In genomic region chr10:61987537-61987936, GRCh38 we compare ENCODE assay signal across 8 cellular contexts.
DNase-seq lines count a peak whose midpoint lies in the region; ATAC-seq lines count a peak whose summit lies in the region.
"Had no signal": no experiment of that assay in that cellular context is flagged by ENCODE, and none has a peak within 500 bp of the region (broad histone marks: within the 10 kb centered on the region; RNA-seq: fewer than 3 reads in every experiment).

No MANE protein-coding gene starts in this region.

- DNase-seq in DMS79 treated with DMSO at 0.1 percent for 48 hours (lab: John Stamatoyannopoulos, UW) (no peak), left cardiac atrium (no peak)
- DNase-seq in stimulated activated CD4-positive, alpha-beta T cell treated with anti-CD3 and anti-CD28 coated beads, Interleukin-12 subunit alpha, Interleukin-12 subunit beta, amount 100 ng/mL, for 4 hours, result no peak
- DNase-seq: nucleus accumbens had no signal

- peak overlapping the region; percentile 17 for H3K4me3 Mint-ChIP-seq in activated naive CD8-positive, alpha-beta T cell
- H3K4me3 Mint-ChIP-seq in stimulated activated naive CD8-positive, alpha-beta T cell treated with anti-CD3 and anti-CD28 coated beads, Interleukin-15, Interleukin-2, amounts not matched to agents 100 ng/mL and 50 ng/mL, for 24 hours, result peak overlapping the region; percentile 73

- H3K27me3 Mint-ChIP-seq in activated naive CD8-positive, alpha-beta T cell, result no peaks in the 10 kb centered on the region
- no peaks in the 10 kb centered on the region for H3K27me3 Mint-ChIP-seq in stimulated activated naive CD8-positive, alpha-beta T cell treated with anti-CD3 and anti-CD28 coated beads, Interleukin-15, Interleukin-2, amounts not matched to agents 100 ng/mL and 50 ng/mL, for 24 hours

- intact Hi-C loops in left cardiac atrium (cut with DNase I), result no loop called here

- ATAC-seq in GM19395 (IDR thresholded peaks at IDR 0.05; ENCODE audit: unreplicated experiment) (peak; percentile 32), HG02970 (IDR thresholded peaks at IDR 0.05; ENCODE audit: low FRiP score, unreplicated experiment) (peak; percentile 8), left cardiac atrium (no peak)

- H3K9me3 Mint-ChIP-seq in activated naive CD8-positive, alpha-beta T cell (ENCODE audit: low read depth), result no peaks in the 10 kb centered on the region
- no peaks in the 10 kb centered on the region for H3K9me3 Mint-ChIP-seq in stimulated activated naive CD8-positive, alpha-beta T cell treated with anti-CD3 and anti-CD28 coated beads, Interleukin-15, Interleukin-2, amounts not matched to agents 100 ng/mL and 50 ng/mL, for 24 hours

- H3K4me1 Mint-ChIP-seq in activated naive CD8-positive, alpha-beta T cell (ENCODE audit: low read depth), result peaks cover 69% of the 10 kb centered on the region
- H3K4me1 Mint-ChIP-seq in stimulated activated naive CD8-positive, alpha-beta T cell treated with anti-CD3 and anti-CD28 coated beads, Interleukin-15, Interleukin-2, amounts not matched to agents 100 ng/mL and 50 ng/mL, for 24 hours (ENCODE audit: low read depth), result peaks cover 95% of the 10 kb centered on the region

- peak overlapping the region; percentile 97 for H3K27ac Mint-ChIP-seq in activated naive CD8-positive, alpha-beta T cell
- H3K27ac Mint-ChIP-seq in stimulated activated naive CD8-positive, alpha-beta T cell treated with anti-CD3 and anti-CD28 coated beads, Interleukin-15, Interleukin-2, amounts not matched to agents 100 ng/mL and 50 ng/mL, for 24 hours, result peak overlapping the region; percentile 98

- peaks cover 12% of the 10 kb centered on the region for H3K36me3 Mint-ChIP-seq in activated naive CD8-positive, alpha-beta T cell
- peaks cover 51% of the 10 kb centered on the region for H3K36me3 Mint-ChIP-seq in stimulated activated naive CD8-positive, alpha-beta T cell treated with anti-CD3 and anti-CD28 coated beads, Interleukin-15, Interleukin-2, amounts not matched to agents 100 ng/mL and 50 ng/mL, for 24 hours (ENCODE audit: low read depth)

Comparison
In these comparisons a context has a peak if more than half of its experiments do, and no peak if none do; other contexts are left out.
1. ATAC-seq: peak in GM19395 (single experiment) and HG02970 (single experiment); none in left cardiac atrium (0 of 2).